Comparison of ENCODE assay signal across 1 cellular context in the genomic region with DNA sequence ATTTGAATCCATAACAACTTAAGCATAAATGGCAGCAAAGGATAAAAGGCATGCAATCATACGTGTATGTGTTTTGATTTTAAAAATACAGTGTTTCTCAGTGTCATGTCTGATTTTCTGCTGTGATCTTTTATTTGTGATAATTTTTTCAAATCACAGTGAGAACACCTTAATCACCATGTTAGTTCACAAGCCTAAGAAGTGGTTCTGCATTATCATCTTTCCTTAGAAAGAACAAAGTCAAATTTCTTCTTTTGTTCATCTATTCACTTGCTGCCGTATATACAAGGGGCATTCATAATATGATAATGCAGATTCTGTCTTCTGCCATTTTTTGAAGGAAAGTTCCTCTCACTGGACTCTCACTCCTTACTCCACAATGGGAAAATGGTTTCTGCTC.
TF ChIP-seq lines count a peak whose summit lies in the region.

No MANE protein-coding gene starts in this region.

TF ChIP-seq in endothelial cell of umbilical vein, 7 proteins besides CTCF, POLR2A, EP300 and RAD21:
- TF ChIP-seq MYC (IDR thresholded peaks at IDR 0.05; ENCODE audit: low read depth, low read length) (no peak), EZH2 (IDR thresholded peaks at IDR 0.05; ENCODE audit: borderline replicate concordance, low read depth, low read length, severe bottlenecking) (no peak), POLR2AphosphoS5 (IDR thresholded peaks at IDR 0.05; ENCODE audit: insufficient read depth, low read depth, low read length) (no peak), MAX (IDR thresholded peaks at IDR 0.05; ENCODE audit: insufficient read depth, insufficient read length) (no peak), FOS (IDR thresholded peaks at IDR 0.05; ENCODE audit: borderline replicate concordance, insufficient read depth, low read length) (no peak)
